Comparison of ENCODE assay signal across 9 cellular contexts in genomic region chr11:48063424-48063978, GRCh38.
DNase-seq lines count a peak whose midpoint lies in the region; ATAC-seq lines count a peak whose summit lies in the region.
"Had no signal": no experiment of that assay in that cellular context is flagged by ENCODE, and none has a peak within 500 bp of the region (broad histone marks: within the 10 kb centered on the region; RNA-seq: fewer than 3 reads in every experiment).

No MANE protein-coding gene starts in this region.

- no peaks in the 10 kb centered on the region for H3K4me1 ChIP-seq in aorta (ENCODE audit: control insufficient read depth in 1 of 2, insufficient read depth in 2 of 2, low read length in 2 of 2)

- no peaks in the 10 kb centered on the region for H3K27me3 ChIP-seq in aorta (ENCODE audit: control insufficient read depth in 1 of 2, insufficient read depth in 2 of 2, low read length in 1 of 2)

- no peak for ATAC-seq in activated naive CD8-positive, alpha-beta T cell treated with anti-CD3 and anti-CD28 coated beads, Interleukin-2, amount 10 ng/mL, durations not matched to agents 7 days and 5 days (ENCODE audit: low read depth)
- ATAC-seq in aorta (ENCODE audit: low FRiP score) (peak; percentile 80), GM21717 (IDR thresholded peaks at IDR 0.05; ENCODE audit: unreplicated experiment) (no peak)

- intact Hi-C loops in aorta (cut with DNase I): loop anchor here (5.0 to 10.0 kb wide), 2 partner anchors 49 to 81 kb away; partner anchors contain the start of gene PTPRJ (in 1 of the 2)

- POLR2A ChIA-PET in activated naive CD8-positive, alpha-beta T cell treated with anti-CD3 and anti-CD28 coated beads, Interleukin-2, amount 10 ng/mL, durations not matched to agents 7 days and 5 days (lab: Charles Lee): no interaction called here

- no peaks in the 10 kb centered on the region for H3K27me3 Mint-ChIP-seq in activated naive CD8-positive, alpha-beta T cell treated with anti-CD3 and anti-CD28 coated beads, Interleukin-2, amount 10 ng/mL, durations not matched to agents 7 days and 5 days
- no peaks in the 10 kb centered on the region for H3K27me3 Mint-ChIP-seq in activated naive CD8-positive, alpha-beta T cell treated with anti-CD3 and anti-CD28 coated beads for 36 hours

- peaks cover 32% of the 10 kb centered on the region for H3K36me3 Mint-ChIP-seq in activated naive CD8-positive, alpha-beta T cell treated with anti-CD3 and anti-CD28 coated beads, Interleukin-2, amount 10 ng/mL, durations not matched to agents 7 days and 5 days
- peaks cover 5% of the 10 kb centered on the region for H3K36me3 Mint-ChIP-seq in activated naive CD8-positive, alpha-beta T cell treated with anti-CD3 and anti-CD28 coated beads for 36 hours

- peak overlapping the region; percentile 18 for H3K27ac Mint-ChIP-seq in activated naive CD8-positive, alpha-beta T cell treated with anti-CD3 and anti-CD28 coated beads, Interleukin-2, amount 10 ng/mL, durations not matched to agents 7 days and 5 days
- H3K27ac Mint-ChIP-seq in activated naive CD8-positive, alpha-beta T cell treated with anti-CD3 and anti-CD28 coated beads for 36 hours: no peak overlapping the region

- H3K4me1 Mint-ChIP-seq in activated naive CD8-positive, alpha-beta T cell treated with anti-CD3 and anti-CD28 coated beads, Interleukin-2, amount 10 ng/mL, durations not matched to agents 7 days and 5 days: peaks cover 40% of the 10 kb centered on the region
- H3K4me1 Mint-ChIP-seq in activated naive CD8-positive, alpha-beta T cell treated with anti-CD3 and anti-CD28 coated beads for 36 hours: peaks cover 21% of the 10 kb centered on the region

- H3K4me3 ChIP-seq in aorta (ENCODE audit: low read length in 2 of 2): no peak overlapping the region

- no peak overlapping the region for H3K4me3 Mint-ChIP-seq in activated naive CD8-positive, alpha-beta T cell treated with anti-CD3 and anti-CD28 coated beads, Interleukin-2, amount 10 ng/mL, durations not matched to agents 7 days and 5 days
- no peak overlapping the region for H3K4me3 Mint-ChIP-seq in activated naive CD8-positive, alpha-beta T cell treated with anti-CD3 and anti-CD28 coated beads for 36 hours

- no peaks in the 10 kb centered on the region for H3K36me3 ChIP-seq in aorta (ENCODE audit: control insufficient read depth in 1 of 2, insufficient read depth in 2 of 2, low read length in 1 of 2)

- 0 to 3% methylated on average over 2 of the region's 2 CpGs for WGBS in aorta, 2 donors

- H3K9me3 Mint-ChIP-seq in activated naive CD8-positive, alpha-beta T cell treated with anti-CD3 and anti-CD28 coated beads, Interleukin-2, amount 10 ng/mL, durations not matched to agents 7 days and 5 days: no peaks in the 10 kb centered on the region
- no peaks in the 10 kb centered on the region for H3K9me3 Mint-ChIP-seq in activated naive CD8-positive, alpha-beta T cell treated with anti-CD3 and anti-CD28 coated beads for 36 hours

- no peak for DNase-seq in activated naive CD8-positive, alpha-beta T cell treated with anti-CD3 and anti-CD28 coated beads, Interleukin-2, amount 10 ng/mL, durations not matched to agents 7 days and 5 days
- DNase-seq in activated naive CD8-positive, alpha-beta T cell treated with anti-CD3 and anti-CD28 coated beads for 36 hours: no peak
- DNase-seq in caudate nucleus (lab: John Stamatoyannopoulos, UW) (no peak), mucosa of gallbladder (ENCODE audit: low spot score) (peak; percentile 25), aorta (peak in 1 of 2 donors; percentile 58), NCI-H82 treated with DMSO at 0.1 percent for 48 hours (lab: John Stamatoyannopoulos, UW; ENCODE audit: unreplicated experiment) (no peak), GDM1 (lab: John Stamatoyannopoulos, UW) (no peak)

- H3K27ac ChIP-seq in caudate nucleus (ENCODE audit: low read depth, low read length) (peak overlapping the region; percentile 68), aorta (ENCODE audit: low read depth in 1 of 2, low read length in 2 of 2) (no peak overlapping the region)
- H3K27ac ChIP-seq: HL-60 had no signal

- H3K9me3 ChIP-seq in aorta (ENCODE audit: control insufficient read depth, low read length): no peaks in the 10 kb centered on the region
